Comparison of ENCODE assay signal across 1 cellular context in the genomic region with DNA sequence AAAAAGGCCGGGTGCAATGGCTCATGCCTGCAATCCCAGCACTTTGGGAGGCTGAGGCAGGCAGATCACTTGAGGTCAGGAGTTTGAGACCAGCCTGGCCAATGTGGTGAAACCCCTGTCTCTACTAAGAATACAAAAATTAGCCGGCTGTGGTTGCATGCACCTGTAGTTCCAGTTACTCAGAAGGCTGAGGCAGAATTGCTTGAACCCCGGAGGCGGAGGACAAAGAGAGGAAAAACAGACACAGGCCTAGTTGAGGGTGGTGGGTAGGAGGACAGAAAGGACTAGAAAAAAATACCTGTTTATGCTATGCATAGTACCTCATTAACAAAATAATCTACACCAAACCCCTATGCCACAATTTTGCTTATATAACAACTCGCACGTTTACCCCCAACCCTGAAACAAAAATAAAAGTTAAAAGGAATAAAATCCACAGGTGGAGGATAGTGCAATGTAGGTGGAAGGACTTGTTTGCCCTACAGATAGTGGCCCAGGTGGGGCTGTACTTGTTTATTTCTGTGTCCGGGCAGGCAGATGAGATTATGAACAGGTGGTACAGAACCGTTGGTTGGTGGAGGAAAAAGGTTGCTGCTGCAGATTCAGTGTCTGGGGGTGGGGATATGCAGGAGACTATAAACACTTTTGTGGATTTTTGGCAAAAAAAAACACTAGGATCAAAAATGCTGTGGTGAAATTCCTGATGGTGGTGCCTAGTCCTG.
TF ChIP-seq lines count a peak whose summit lies in the region.

No MANE protein-coding gene starts in this region.

TF ChIP-seq in GM23338, 12 proteins besides CTCF, POLR2A, EP300 and RAD21 (continued from another document):
- TF ChIP-seq, protein P1, sequence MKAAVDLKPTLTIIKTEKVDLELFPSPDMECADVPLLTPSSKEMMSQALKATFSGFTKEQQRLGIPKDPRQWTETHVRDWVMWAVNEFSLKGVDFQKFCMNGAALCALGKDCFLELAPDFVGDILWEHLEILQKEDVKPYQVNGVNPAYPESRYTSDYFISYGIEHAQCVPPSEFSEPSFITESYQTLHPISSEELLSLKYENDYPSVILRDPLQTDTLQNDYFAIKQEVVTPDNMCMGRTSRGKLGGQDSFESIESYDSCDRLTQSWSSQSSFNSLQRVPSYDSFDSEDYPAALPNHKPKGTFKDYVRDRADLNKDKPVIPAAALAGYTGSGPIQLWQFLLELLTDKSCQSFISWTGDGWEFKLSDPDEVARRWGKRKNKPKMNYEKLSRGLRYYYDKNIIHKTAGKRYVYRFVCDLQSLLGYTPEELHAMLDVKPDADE (IDR thresholded peaks at IDR 0.05): no peak
- TF ChIP-seq EZH2 (IDR thresholded peaks at IDR 0.05; ENCODE audit: low read depth, unreplicated experiment): no peak
- TF ChIP-seq, protein P2, sequence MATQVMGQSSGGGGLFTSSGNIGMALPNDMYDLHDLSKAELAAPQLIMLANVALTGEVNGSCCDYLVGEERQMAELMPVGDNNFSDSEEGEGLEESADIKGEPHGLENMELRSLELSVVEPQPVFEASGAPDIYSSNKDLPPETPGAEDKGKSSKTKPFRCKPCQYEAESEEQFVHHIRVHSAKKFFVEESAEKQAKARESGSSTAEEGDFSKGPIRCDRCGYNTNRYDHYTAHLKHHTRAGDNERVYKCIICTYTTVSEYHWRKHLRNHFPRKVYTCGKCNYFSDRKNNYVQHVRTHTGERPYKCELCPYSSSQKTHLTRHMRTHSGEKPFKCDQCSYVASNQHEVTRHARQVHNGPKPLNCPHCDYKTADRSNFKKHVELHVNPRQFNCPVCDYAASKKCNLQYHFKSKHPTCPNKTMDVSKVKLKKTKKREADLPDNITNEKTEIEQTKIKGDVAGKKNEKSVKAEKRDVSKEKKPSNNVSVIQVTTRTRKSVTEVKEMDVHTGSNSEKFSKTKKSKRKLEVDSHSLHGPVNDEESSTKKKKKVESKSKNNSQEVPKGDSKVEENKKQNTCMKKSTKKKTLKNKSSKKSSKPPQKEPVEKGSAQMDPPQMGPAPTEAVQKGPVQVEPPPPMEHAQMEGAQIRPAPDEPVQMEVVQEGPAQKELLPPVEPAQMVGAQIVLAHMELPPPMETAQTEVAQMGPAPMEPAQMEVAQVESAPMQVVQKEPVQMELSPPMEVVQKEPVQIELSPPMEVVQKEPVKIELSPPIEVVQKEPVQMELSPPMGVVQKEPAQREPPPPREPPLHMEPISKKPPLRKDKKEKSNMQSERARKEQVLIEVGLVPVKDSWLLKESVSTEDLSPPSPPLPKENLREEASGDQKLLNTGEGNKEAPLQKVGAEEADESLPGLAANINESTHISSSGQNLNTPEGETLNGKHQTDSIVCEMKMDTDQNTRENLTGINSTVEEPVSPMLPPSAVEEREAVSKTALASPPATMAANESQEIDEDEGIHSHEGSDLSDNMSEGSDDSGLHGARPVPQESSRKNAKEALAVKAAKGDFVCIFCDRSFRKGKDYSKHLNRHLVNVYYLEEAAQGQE (IDR thresholded peaks at IDR 0.05; ENCODE audit: unreplicated experiment): no peak
- no peak for TF ChIP-seq EZH2phosphoT487 (IDR thresholded peaks at IDR 0.05; ENCODE audit: unreplicated experiment)
- TF ChIP-seq, protein P3, sequence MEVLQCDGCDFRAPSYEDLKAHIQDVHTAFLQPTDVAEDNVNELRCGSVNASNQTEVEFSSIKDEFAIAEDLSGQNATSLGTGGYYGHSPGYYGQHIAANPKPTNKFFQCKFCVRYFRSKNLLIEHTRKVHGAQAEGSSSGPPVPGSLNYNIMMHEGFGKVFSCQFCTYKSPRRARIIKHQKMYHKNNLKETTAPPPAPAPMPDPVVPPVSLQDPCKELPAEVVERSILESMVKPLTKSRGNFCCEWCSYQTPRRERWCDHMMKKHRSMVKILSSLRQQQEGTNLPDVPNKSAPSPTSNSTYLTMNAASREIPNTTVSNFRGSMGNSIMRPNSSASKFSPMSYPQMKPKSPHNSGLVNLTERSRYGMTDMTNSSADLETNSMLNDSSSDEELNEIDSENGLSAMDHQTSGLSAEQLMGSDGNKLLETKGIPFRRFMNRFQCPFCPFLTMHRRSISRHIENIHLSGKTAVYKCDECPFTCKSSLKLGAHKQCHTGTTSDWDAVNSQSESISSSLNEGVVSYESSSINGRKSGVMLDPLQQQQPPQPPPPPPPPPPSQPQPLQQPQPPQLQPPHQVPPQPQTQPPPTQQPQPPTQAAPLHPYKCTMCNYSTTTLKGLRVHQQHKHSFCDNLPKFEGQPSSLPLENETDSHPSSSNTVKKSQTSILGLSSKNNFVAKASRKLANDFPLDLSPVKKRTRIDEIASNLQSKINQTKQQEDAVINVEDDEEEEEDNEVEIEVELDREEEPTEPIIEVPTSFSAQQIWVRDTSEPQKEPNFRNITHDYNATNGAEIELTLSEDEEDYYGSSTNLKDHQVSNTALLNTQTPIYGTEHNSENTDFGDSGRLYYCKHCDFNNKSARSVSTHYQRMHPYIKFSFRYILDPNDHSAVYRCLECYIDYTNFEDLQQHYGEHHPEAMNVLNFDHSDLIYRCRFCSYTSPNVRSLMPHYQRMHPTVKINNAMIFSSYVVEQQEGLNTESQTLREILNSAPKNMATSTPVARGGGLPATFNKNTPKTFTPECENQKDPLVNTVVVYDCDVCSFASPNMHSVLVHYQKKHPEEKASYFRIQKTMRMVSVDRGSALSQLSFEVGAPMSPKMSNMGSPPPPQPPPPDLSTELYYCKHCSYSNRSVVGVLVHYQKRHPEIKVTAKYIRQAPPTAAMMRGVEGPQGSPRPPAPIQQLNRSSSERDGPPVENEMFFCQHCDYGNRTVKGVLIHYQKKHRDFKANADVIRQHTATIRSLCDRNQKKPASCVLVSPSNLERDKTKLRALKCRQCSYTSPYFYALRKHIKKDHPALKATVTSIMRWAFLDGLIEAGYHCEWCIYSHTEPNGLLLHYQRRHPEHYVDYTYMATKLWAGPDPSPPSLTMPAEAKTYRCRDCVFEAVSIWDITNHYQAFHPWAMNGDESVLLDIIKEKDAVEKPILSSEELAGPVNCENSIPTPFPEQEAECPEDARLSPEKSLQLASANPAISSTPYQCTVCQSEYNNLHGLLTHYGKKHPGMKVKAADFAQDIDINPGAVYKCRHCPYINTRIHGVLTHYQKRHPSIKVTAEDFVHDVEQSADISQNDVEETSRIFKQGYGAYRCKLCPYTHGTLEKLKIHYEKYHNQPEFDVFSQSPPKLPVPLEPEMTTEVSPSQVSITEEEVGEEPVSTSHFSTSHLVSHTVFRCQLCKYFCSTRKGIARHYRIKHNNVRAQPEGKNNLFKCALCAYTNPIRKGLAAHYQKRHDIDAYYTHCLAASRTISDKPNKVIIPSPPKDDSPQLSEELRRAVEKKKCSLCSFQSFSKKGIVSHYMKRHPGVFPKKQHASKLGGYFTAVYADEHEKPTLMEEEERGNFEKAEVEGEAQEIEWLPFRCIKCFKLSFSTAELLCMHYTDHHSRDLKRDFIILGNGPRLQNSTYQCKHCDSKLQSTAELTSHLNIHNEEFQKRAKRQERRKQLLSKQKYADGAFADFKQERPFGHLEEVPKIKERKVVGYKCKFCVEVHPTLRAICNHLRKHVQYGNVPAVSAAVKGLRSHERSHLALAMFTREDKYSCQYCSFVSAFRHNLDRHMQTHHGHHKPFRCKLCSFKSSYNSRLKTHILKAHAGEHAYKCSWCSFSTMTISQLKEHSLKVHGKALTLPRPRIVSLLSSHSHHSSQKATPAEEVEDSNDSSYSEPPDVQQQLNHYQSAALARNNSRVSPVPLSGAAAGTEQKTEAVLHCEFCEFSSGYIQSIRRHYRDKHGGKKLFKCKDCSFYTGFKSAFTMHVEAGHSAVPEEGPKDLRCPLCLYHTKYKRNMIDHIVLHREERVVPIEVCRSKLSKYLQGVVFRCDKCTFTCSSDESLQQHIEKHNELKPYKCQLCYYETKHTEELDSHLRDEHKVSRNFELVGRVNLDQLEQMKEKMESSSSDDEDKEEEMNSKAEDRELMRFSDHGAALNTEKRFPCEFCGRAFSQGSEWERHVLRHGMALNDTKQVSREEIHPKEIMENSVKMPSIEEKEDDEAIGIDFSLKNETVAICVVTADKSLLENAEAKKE (CRISPR knock-in tag; IDR thresholded peaks at IDR 0.05): no peak
- TF ChIP-seq ZNF114 (CRISPR knock-in tag; IDR thresholded peaks at IDR 0.05): no peak
